ENCODE assay signal across 1 cellular context in genomic region chr5:81302596-81302995, GRCh38.
TF ChIP-seq lines count a peak whose summit lies in the region.

No MANE protein-coding gene starts in this region.

TF ChIP-seq in SK-N-SH, 30 proteins besides CTCF, POLR2A, EP300 and RAD21 (continued from another document):
- no peak for TF ChIP-seq REST (IDR thresholded peaks at IDR 0.05; ENCODE audit: low read depth, low read length)
- TF ChIP-seq CHD2 (IDR thresholded peaks at IDR 0.05; ENCODE audit: low read length, partially characterized antibody), result no peak
- TF ChIP-seq MAX (IDR thresholded peaks at IDR 0.05; ENCODE audit: low read depth), result no peak
- no peak for TF ChIP-seq ELF1 (IDR thresholded peaks at IDR 0.05)
- TF ChIP-seq MXI1 (IDR thresholded peaks at IDR 0.05; ENCODE audit: low read depth, low read length), result no peak
- TF ChIP-seq GATA2 (CRISPR knock-in tag; IDR thresholded peaks at IDR 0.05), result no peak
- no peak for TF ChIP-seq USF1 (IDR thresholded peaks at IDR 0.05; ENCODE audit: borderline replicate concordance, low read depth)
- TF ChIP-seq TEAD4 (IDR thresholded peaks at IDR 0.05; ENCODE audit: borderline replicate concordance, insufficient read depth), result no peak
- no peak for TF ChIP-seq EZH2phosphoT487 (IDR thresholded peaks at IDR 0.05; ENCODE audit: borderline replicate concordance, low read depth)
- TF ChIP-seq SIN3A (IDR thresholded peaks at IDR 0.05; ENCODE audit: borderline replicate concordance, low read depth, low read length), result no peak
- TF ChIP-seq GABPA (IDR thresholded peaks at IDR 0.05; ENCODE audit: low read depth), result no peak
- no peak for TF ChIP-seq FOSL2 (IDR thresholded peaks at IDR 0.05; ENCODE audit: borderline replicate concordance, low read depth)
- TF ChIP-seq RFX5 (IDR thresholded peaks at IDR 0.05; ENCODE audit: low read length), result no peak
- no peak for TF ChIP-seq RCOR1 (IDR thresholded peaks at IDR 0.05; ENCODE audit: low read length)
